Comparison of ENCODE assay signal across 15 cellular contexts in genomic region chr3:108102420-108103039, GRCh38. TPM values are rescaled to one million over a fixed set of nuclear protein-coding genes. Genes with fewer than 3 reads are reported as not detected.
A peak's percentile ranks its signal among the peaks of the same experiment; 100 is the strongest.
DNase-seq lines count a peak whose midpoint lies in the region; ATAC-seq, FAIRE-seq and TF ChIP-seq lines count a peak whose summit lies in the region.
"Had no signal": no experiment of that assay in that cellular context is flagged by ENCODE, and none has a peak within 500 bp of the region (broad histone marks: within the 10 kb centered on the region; RNA-seq: fewer than 3 reads in every experiment).

No MANE protein-coding gene starts in this region.

- DNase-seq in GM19239 (ENCODE audit: insufficient read length, low spot score) (no peak), NB4 (ENCODE audit: low read depth) (peak; percentile 87), activated gamma-delta T cell (lab: John Stamatoyannopoulos, UW) (no peak), H4 (ENCODE audit: low spot score) (no peak), A172 (ENCODE audit: low spot score) (no peak)
- DNase-seq in stimulated activated naive B cell treated with anti-CD40 and anti-IgM and Interleukin-4, amounts not matched to agents 10 μg/mL and 1 μg/mL and 100 μg/mL, for 72 hours, result no peak
- DNase-seq: activated CD8-positive, alpha-beta memory T cell treated with anti-CD3 and anti-CD28 coated beads, Interleukin-2, amount 10 ng/mL, durations not matched to agents 7 days and 5 days; activated effector memory CD4-positive, alpha-beta T cell treated with anti-CD3 and anti-CD28 coated beads, Interleukin-2, amount 50 U/mL, for 16 hours; CD4-positive, alpha-beta memory T cell; cortex of kidney; DMS79 treated with DMSO at 0.1 percent for 48 hours; HCEC 1CT; NCI-H1436 treated with DMSO at 0.1 percent for 48 hours; NCI-H226 had no signal

- H3K27ac ChIP-seq in VCaP, result peak overlapping the region; percentile 9; the same call in 1 of the 2 replicates

- H3K27me3 Mint-ChIP-seq in stimulated activated naive B cell treated with anti-CD40 and anti-IgM and Interleukin-4, amounts not matched to agents 10 μg/mL and 1 μg/mL and 100 μg/mL, for 72 hours, result no peaks in the 10 kb centered on the region
- H3K27me3 Mint-ChIP-seq: activated CD8-positive, alpha-beta memory T cell treated with anti-CD3 and anti-CD28 coated beads, Interleukin-2, amount 10 ng/mL, durations not matched to agents 7 days and 5 days; CD4-positive, alpha-beta memory T cell had no signal

- TF ChIP-seq CTCF in NB4 (IDR thresholded peaks at IDR 0.05; ENCODE audit: low read depth, low read length), result no peak
- TF ChIP-seq CTCF in VCaP (conservative IDR thresholded peaks at IDR 0.05), result no peak

- peaks cover 0 to 11% of the 10 kb centered on the region in 2 donors for H3K36me3 Mint-ChIP-seq in stimulated activated naive B cell treated with anti-CD40 and anti-IgM and Interleukin-4, amounts not matched to agents 10 μg/mL and 1 μg/mL and 100 μg/mL, for 72 hours
- H3K36me3 Mint-ChIP-seq: activated CD8-positive, alpha-beta memory T cell treated with anti-CD3 and anti-CD28 coated beads, Interleukin-2, amount 10 ng/mL, durations not matched to agents 7 days and 5 days; CD4-positive, alpha-beta memory T cell had no signal

- peak; percentile 85 for FAIRE-seq in GM19239 (lab: Jason Lieb, UNC)

- H3K9me3 Mint-ChIP-seq in stimulated activated naive B cell treated with anti-CD40 and anti-IgM and Interleukin-4, amounts not matched to agents 10 μg/mL and 1 μg/mL and 100 μg/mL, for 72 hours, result no peaks in the 10 kb centered on the region
- H3K9me3 Mint-ChIP-seq: CD4-positive, alpha-beta memory T cell had no signal

- TF ChIP-seq POLR2A in NB4 (IDR thresholded peaks at IDR 0.05; ENCODE audit: extremely low read depth, insufficient read length), result no peak

- H3K4me1 Mint-ChIP-seq in stimulated activated naive B cell treated with anti-CD40 and anti-IgM and Interleukin-4, amounts not matched to agents 10 μg/mL and 1 μg/mL and 100 μg/mL, for 72 hours, result peaks cover 64 to 88% of the 10 kb centered on the region in 2 donors

- ATAC-seq in stimulated activated naive B cell treated with anti-CD40 and anti-IgM and Interleukin-4, amounts not matched to agents 10 μg/mL and 1 μg/mL and 100 μg/mL, for 72 hours (replicated peaks), result peak; percentile 36 to 40
- ATAC-seq: activated CD8-positive, alpha-beta memory T cell treated with anti-CD3 and anti-CD28 coated beads, Interleukin-2, amount 10 ng/mL, durations not matched to agents 7 days and 5 days had no signal

- H3K4me3 Mint-ChIP-seq in stimulated activated naive B cell treated with anti-CD40 and anti-IgM and Interleukin-4, amounts not matched to agents 10 μg/mL and 1 μg/mL and 100 μg/mL, for 72 hours, result peak overlapping the region; percentile 22 to 58
- H3K4me3 Mint-ChIP-seq: activated CD8-positive, alpha-beta memory T cell treated with anti-CD3 and anti-CD28 coated beads, Interleukin-2, amount 10 ng/mL, durations not matched to agents 7 days and 5 days; CD4-positive, alpha-beta memory T cell had no signal

- no peak overlapping the region for H3K4me3 ChIP-seq in NB4 (ENCODE audit: low read depth, low read length)

- H3K27ac Mint-ChIP-seq in stimulated activated naive B cell treated with anti-CD40 and anti-IgM and Interleukin-4, amounts not matched to agents 10 μg/mL and 1 μg/mL and 100 μg/mL, for 72 hours, result peak overlapping the region; percentile 95
- H3K27ac Mint-ChIP-seq: activated CD8-positive, alpha-beta memory T cell treated with anti-CD3 and anti-CD28 coated beads, Interleukin-2, amount 10 ng/mL, durations not matched to agents 7 days and 5 days had no signal

RNA-seq across cellular contexts. Expression of gene CD47, which starts 11.7 kb away (rescaled TPM):
- total RNA-seq in H4 (2014; rRNA removed; shearing (Covaris generic)), result 123 and 130 TPM in 2 replicates
- 124 and 145 TPM in 2 replicates for total RNA-seq in A172 (2014; rRNA removed; shearing (Covaris generic))
